Comparison of ENCODE assay signal across 9 cellular contexts in the genomic region with DNA sequence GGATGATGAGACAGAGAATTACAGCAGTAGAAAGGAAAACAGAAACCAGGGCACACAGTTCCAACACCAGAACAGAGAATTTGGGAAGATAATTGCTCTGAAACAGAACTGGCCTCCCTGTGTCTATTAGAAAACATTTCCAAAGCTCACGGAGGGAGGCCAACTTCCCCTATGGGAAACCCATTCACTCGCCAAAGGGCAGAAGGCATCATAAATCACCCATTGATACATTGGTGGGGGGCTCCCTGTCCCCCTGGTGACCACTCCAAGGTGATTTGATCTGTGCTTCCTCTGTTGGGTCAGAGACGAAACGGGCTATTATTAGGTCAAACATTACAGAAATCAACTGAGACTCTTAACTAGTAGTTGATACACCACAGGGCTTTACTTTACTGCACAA. TPM values are rescaled to one million over a fixed set of nuclear protein-coding genes. Genes with fewer than 3 reads are reported as not detected.
DNase-seq lines count a peak whose midpoint lies in the region; ATAC-seq, FAIRE-seq and TF ChIP-seq lines count a peak whose summit lies in the region.
"Had no signal": no experiment of that assay in that cellular context is flagged by ENCODE, and none has a peak within 500 bp of the region (broad histone marks: within the 10 kb centered on the region; RNA-seq: fewer than 3 reads in every experiment).

No MANE protein-coding gene starts in this region.

- ATAC-seq in A549 (no peak), HG02973 (IDR thresholded peaks at IDR 0.05; ENCODE audit: unreplicated experiment) (no peak), GM21576 (IDR thresholded peaks at IDR 0.05; ENCODE audit: unreplicated experiment) (no peak), HG03442 (IDR thresholded peaks at IDR 0.05; ENCODE audit: unreplicated experiment) (no peak)

- TF ChIP-seq CTCF in A549 (IDR thresholded peaks at IDR 0.05): no peak
- peak; percentile 9 for TF ChIP-seq CTCF in brain microvascular endothelial cell (IDR thresholded peaks at IDR 0.05; ENCODE audit: low read depth, low read length, missing control alignments)

- H3K4me2 ChIP-seq in A549: peak overlapping the region; percentile 94

- no peak for FAIRE-seq in A549 (lab: Jason Lieb, UNC)

- H3K4me1 ChIP-seq in A549 (peaks cover 48% of the 10 kb centered on the region), HUES48 (ENCODE audit: control insufficient read depth, insufficient read depth, low read length) (peaks cover 19% of the 10 kb centered on the region), mucosa of rectum (ENCODE audit: control insufficient read depth in 2 of 2, insufficient read depth in 2 of 2, low read length in 2 of 2) (peaks cover 6 to 8% of the 10 kb centered on the region in 2 donors)

- H3K27ac ChIP-seq in A549 (peak overlapping the region; percentile 92 to 99), HUES48 (ENCODE audit: low read depth, low read length) (no peak overlapping the region), brain microvascular endothelial cell (peak overlapping the region; percentile 20), mucosa of rectum (ENCODE audit: low read depth in 2 of 2, low read length in 2 of 2) (peak overlapping the region; percentile 49 to 53)

- peak overlapping the region; percentile 77 for H3K4me3 ChIP-seq in A549
- H3K4me3 ChIP-seq in HUES48 (ENCODE audit: low read depth, low read length): peak overlapping the region; percentile 96
- peak overlapping the region; percentile 99 for H3K4me3 ChIP-seq in brain microvascular endothelial cell (ENCODE audit: low read depth, low read length)
- H3K4me3 ChIP-seq in mucosa of rectum (ENCODE audit: low read length in 2 of 2): peak overlapping the region; percentile 15 to 85

- DNase-seq in A549 (ENCODE audit: low read depth in 1 of 2, low spot score in 1 of 2): no peak
- DNase-seq in brain microvascular endothelial cell: no peak
- no peak for DNase-seq in occipital lobe (lab: John Stamatoyannopoulos, UW)
- DNase-seq: DMS 273 treated with DMSO at 0.1 percent for 48 hours had no signal

- no peak for TF ChIP-seq EP300 in A549 (IDR thresholded peaks at IDR 0.05)

- no peaks in the 10 kb centered on the region for H3K9me3 ChIP-seq in A549
- no peaks in the 10 kb centered on the region for H3K9me3 ChIP-seq in HUES48 (ENCODE audit: control insufficient read depth, insufficient read depth, low read length)
- H3K9me3 ChIP-seq in mucosa of rectum (ENCODE audit: control insufficient read depth in 2 of 2, low read length in 2 of 2): no peaks in the 10 kb centered on the region

- in situ Hi-C loops in brain microvascular endothelial cell (cut with HindIII; ENCODE audit: low pct_ligation_motif_present, low sequenced_read_pairs): no loop called here

- peaks cover 20% of the 10 kb centered on the region for H3K27me3 ChIP-seq in HUES48 (ENCODE audit: control insufficient read depth, insufficient read depth, low read length)
- no peaks in the 10 kb centered on the region for H3K27me3 ChIP-seq in brain microvascular endothelial cell (replicated peaks)
- peaks cover 10 to 18% of the 10 kb centered on the region in 2 donors for H3K27me3 ChIP-seq in mucosa of rectum (ENCODE audit: control insufficient read depth in 2 of 2, insufficient read depth in 2 of 2, low read length in 2 of 2)

- H3K36me3 ChIP-seq in HUES48 (ENCODE audit: control insufficient read depth, insufficient read depth, low read length) (no peaks in the 10 kb centered on the region), brain microvascular endothelial cell (replicated peaks) (no peaks in the 10 kb centered on the region), mucosa of rectum (ENCODE audit: control insufficient read depth in 2 of 2, insufficient read depth in 2 of 2, low read length in 2 of 2) (no peaks in the 10 kb centered on the region)

- CTCF ChIA-PET in A549 (lab: Yijun Ruan, JAX): interaction anchor here (0.5 kb wide), 1 partner anchor 235 kb away, joined by 3 read pairs; no protein-coding TSS in a partner anchor

- H3K9ac ChIP-seq in HUES48 (ENCODE audit: low read depth, low read length) (no peak overlapping the region), mucosa of rectum (ENCODE audit: low read depth in 1 of 2, low read length in 2 of 2) (peak overlapping the region; percentile 24 to 56)

- POLR2A ChIA-PET in A549 (lab: Yijun Ruan, JAX): interaction anchor here (0.6 to 1.4 kb wide), 2 partner anchors 7 to 71 kb away, joined by 3 to 5 read pairs; no protein-coding TSS in a partner anchor

- WGBS in A549 (ENCODE audit: missing lambda C conversion rate): 36% methylated on average over 4 of the region's 4 CpGs

- no peak for TF ChIP-seq RAD21 in A549 (conservative IDR thresholded peaks at IDR 0.05 in 1 of 2, IDR thresholded peaks at IDR 0.05 in 1 of 2)

- TF ChIP-seq POLR2A in A549 (IDR thresholded peaks at IDR 0.05; ENCODE audit: low read length): no peak

TF ChIP-seq in A549, 52 proteins besides CTCF, POLR2A, EP300 and RAD21 (continues in another document):
- TF ChIP-seq, protein P1, sequence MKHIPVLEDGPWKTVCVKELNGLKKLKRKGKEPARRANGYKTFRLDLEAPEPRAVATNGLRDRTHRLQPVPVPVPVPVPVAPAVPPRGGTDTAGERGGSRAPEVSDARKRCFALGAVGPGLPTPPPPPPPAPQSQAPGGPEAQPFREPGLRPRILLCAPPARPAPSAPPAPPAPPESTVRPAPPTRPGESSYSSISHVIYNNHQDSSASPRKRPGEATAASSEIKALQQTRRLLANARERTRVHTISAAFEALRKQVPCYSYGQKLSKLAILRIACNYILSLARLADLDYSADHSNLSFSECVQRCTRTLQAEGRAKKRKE (CRISPR knock-in tag; IDR thresholded peaks at IDR 0.05; ENCODE audit: low read depth): no peak
- TF ChIP-seq NPAS2 (CRISPR knock-in tag; IDR thresholded peaks at IDR 0.05; ENCODE audit: borderline replicate concordance): no peak
- TF ChIP-seq MAZ (IDR thresholded peaks at IDR 0.05; ENCODE audit: borderline replicate concordance, low read depth, low read length): no peak
- TF ChIP-seq NR3C1 (IDR thresholded peaks at IDR 0.05): no peak
- TF ChIP-seq, protein P2, sequence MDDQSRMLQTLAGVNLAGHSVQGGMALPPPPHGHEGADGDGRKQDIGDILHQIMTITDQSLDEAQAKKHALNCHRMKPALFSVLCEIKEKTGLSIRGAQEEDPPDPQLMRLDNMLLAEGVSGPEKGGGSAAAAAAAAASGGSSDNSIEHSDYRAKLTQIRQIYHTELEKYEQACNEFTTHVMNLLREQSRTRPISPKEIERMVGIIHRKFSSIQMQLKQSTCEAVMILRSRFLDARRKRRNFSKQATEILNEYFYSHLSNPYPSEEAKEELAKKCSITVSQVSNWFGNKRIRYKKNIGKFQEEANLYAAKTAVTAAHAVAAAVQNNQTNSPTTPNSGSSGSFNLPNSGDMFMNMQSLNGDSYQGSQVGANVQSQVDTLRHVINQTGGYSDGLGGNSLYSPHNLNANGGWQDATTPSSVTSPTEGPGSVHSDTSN (IDR thresholded peaks at IDR 0.05): no peak
- TF ChIP-seq, protein P3, sequence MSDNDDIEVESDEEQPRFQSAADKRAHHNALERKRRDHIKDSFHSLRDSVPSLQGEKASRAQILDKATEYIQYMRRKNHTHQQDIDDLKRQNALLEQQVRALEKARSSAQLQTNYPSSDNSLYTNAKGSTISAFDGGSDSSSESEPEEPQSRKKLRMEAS (IDR thresholded peaks at IDR 0.05): no peak
- no peak; a peak in 1 of 5 replicates for TF ChIP-seq JUN (IDR thresholded peaks at IDR 0.05)
- no peak for TF ChIP-seq NFE2L2 (conservative IDR thresholded peaks at IDR 0.05; ENCODE audit: low read length)
- no peak for TF ChIP-seq FOSB (CRISPR knock-in tag; IDR thresholded peaks at IDR 0.05)
- TF ChIP-seq FOXS1 (CRISPR knock-in tag; IDR thresholded peaks at IDR 0.05): no peak
- TF ChIP-seq, protein P4, sequence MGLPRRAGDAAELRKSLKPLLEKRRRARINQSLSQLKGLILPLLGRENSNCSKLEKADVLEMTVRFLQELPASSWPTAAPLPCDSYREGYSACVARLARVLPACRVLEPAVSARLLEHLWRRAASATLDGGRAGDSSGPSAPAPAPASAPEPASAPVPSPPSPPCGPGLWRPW (IDR thresholded peaks at IDR 0.05): no peak
- TF ChIP-seq, protein P5, sequence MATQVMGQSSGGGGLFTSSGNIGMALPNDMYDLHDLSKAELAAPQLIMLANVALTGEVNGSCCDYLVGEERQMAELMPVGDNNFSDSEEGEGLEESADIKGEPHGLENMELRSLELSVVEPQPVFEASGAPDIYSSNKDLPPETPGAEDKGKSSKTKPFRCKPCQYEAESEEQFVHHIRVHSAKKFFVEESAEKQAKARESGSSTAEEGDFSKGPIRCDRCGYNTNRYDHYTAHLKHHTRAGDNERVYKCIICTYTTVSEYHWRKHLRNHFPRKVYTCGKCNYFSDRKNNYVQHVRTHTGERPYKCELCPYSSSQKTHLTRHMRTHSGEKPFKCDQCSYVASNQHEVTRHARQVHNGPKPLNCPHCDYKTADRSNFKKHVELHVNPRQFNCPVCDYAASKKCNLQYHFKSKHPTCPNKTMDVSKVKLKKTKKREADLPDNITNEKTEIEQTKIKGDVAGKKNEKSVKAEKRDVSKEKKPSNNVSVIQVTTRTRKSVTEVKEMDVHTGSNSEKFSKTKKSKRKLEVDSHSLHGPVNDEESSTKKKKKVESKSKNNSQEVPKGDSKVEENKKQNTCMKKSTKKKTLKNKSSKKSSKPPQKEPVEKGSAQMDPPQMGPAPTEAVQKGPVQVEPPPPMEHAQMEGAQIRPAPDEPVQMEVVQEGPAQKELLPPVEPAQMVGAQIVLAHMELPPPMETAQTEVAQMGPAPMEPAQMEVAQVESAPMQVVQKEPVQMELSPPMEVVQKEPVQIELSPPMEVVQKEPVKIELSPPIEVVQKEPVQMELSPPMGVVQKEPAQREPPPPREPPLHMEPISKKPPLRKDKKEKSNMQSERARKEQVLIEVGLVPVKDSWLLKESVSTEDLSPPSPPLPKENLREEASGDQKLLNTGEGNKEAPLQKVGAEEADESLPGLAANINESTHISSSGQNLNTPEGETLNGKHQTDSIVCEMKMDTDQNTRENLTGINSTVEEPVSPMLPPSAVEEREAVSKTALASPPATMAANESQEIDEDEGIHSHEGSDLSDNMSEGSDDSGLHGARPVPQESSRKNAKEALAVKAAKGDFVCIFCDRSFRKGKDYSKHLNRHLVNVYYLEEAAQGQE (IDR thresholded peaks at IDR 0.05): no peak
- no peak for TF ChIP-seq MYC (IDR thresholded peaks at IDR 0.05; ENCODE audit: borderline replicate concordance, low read length)
- TF ChIP-seq SMC3 (IDR thresholded peaks at IDR 0.05): no peak
- TF ChIP-seq CHD4 (IDR thresholded peaks at IDR 0.05; ENCODE audit: borderline replicate concordance): no peak
- TF ChIP-seq HOXB13 (CRISPR knock-in tag; IDR thresholded peaks at IDR 0.05; ENCODE audit: low read depth): no peak
- TF ChIP-seq MAFK (IDR thresholded peaks at IDR 0.05; ENCODE audit: partially characterized antibody): no peak

RNA-seq across cellular contexts. Expression of a gene that starts 3.8 kb away (rescaled TPM):
- polyA plus RNA-seq in A549 (2011; rRNA removed) (64.5 and 70.4 TPM in 2 replicates), A549 (2017; fragmentation: RNase III; extraction: RNeasy Plus Mini Kit Qiagen cat#74134 plus additional on column Dnase treatment) (48.4 to 70.9 TPM (median 67.9 TPM) in 3 replicates)
- 27.9 and 31.3 TPM in 2 replicates for polyA plus RNA-seq in A549 (2012; cell fraction: cytosol; rRNA removed)
- 20.0 and 21.9 TPM in 2 replicates for polyA plus RNA-seq in A549 (2012; cell fraction: nucleus; rRNA removed)
- 34.9 and 39.7 TPM in 2 replicates for polyA minus RNA-seq in A549 (2011; rRNA and poly(A)+ RNA removed)
- total RNA-seq in occipital lobe: 50.2 TPM
